Comparison of ENCODE assay signal across 14 cellular contexts in genomic region chr1:26853600-26853999, GRCh38. TPM values are rescaled to one million over a fixed set of nuclear protein-coding genes. Genes with fewer than 3 reads are reported as not detected.
DNase-seq lines count a peak whose midpoint lies in the region; ATAC-seq, FAIRE-seq and TF ChIP-seq lines count a peak whose summit lies in the region.
"Had no signal": no experiment of that assay in that cellular context is flagged by ENCODE, and none has a peak within 500 bp of the region (broad histone marks: within the 10 kb centered on the region; RNA-seq: fewer than 3 reads in every experiment).

No MANE protein-coding gene starts in this region.

- H2BK15ac ChIP-seq in mesenchymal stem cell (ENCODE audit: low read depth, poor library complexity, severe bottlenecking): no peak overlapping the region

- CTCF ChIA-PET in HepG2 (lab: Yijun Ruan, JAX; ENCODE audit: low intra/inter-chr PET ratio, low total read pairs): interaction anchor here (2.1 kb wide), 1 partner anchor 24 kb away, joined by 26 read pairs; no protein-coding TSS in a partner anchor

- H2AK5ac ChIP-seq in mesenchymal stem cell (ENCODE audit: low read length, severe bottlenecking): no peak overlapping the region

- H3K79me2 ChIP-seq in HepG2 (ENCODE audit: insufficient read depth, low read length): no peaks in the 10 kb centered on the region

- H3K4me2 ChIP-seq in HepG2 (ENCODE audit: low read depth, low read length): no peak overlapping the region
- H3K4me2 ChIP-seq in mesenchymal stem cell (ENCODE audit: low read length, poor library complexity, severe bottlenecking): no peak overlapping the region

- no peak overlapping the region for H4K8ac ChIP-seq in mesenchymal stem cell (ENCODE audit: low read length)

- intact Hi-C loops in HepG2 (cut with micrococcal nuclease; ENCODE audit: unreplicated experiment): loop anchor here (1.0 kb wide), 1 partner anchor 25 kb away; no protein-coding TSS in a partner anchor
- intact Hi-C loops in right lobe of liver (cut with DNase I): loop anchor here in 1 of 2 donors (5.0 kb wide), 1 partner anchor 34 kb away; no protein-coding TSS in a partner anchor

- no peak overlapping the region for H3K9ac ChIP-seq in HepG2 (ENCODE audit: insufficient read depth, low read depth, low read length)
- peak overlapping the region; percentile 32 for H3K9ac ChIP-seq in mesenchymal stem cell (ENCODE audit: low read length)

- H3K36me3 ChIP-seq in HepG2 (replicated peaks in 1 of 2; ENCODE audit: control insufficient read depth in 1 of 2, insufficient read depth in 2 of 2, low read length in 2 of 2) (peaks cover 25 to 48% of the 10 kb centered on the region in 2 experiments), right lobe of liver (peaks cover 0 to 36% (median 17%) of the 10 kb centered on the region in 4 donors), mesenchymal stem cell (ENCODE audit: control insufficient read depth in 1 of 2, insufficient read depth in 2 of 2, low read depth in 1 of 2, low read length in 2 of 2) (peaks cover 72 to 87% of the 10 kb centered on the region in 2 experiments)

- no peak overlapping the region for H3K23ac ChIP-seq in mesenchymal stem cell (ENCODE audit: low read length in 2 of 2)

- no peak overlapping the region for H2BK5ac ChIP-seq in mesenchymal stem cell (ENCODE audit: low read depth, low read length, poor library complexity, severe bottlenecking)

- no peak overlapping the region for H3K18ac ChIP-seq in mesenchymal stem cell (ENCODE audit: low read depth in 1 of 2, low read length in 2 of 2)

- no peak overlapping the region for H2BK12ac ChIP-seq in mesenchymal stem cell (ENCODE audit: low read length in 2 of 2)

- peaks cover 16% of the 10 kb centered on the region for H3K36me3 Mint-ChIP-seq in type B pancreatic cell

- no peak for FAIRE-seq in HepG2 (lab: Jason Lieb, UNC)

- in situ Hi-C loops in HepG2 (cut with HindIII; ENCODE audit: extremely low pct_ligation_motif_present, low pct_unique_long_range_greater_than_20kb): no loop called here

- H3K4me3 ChIP-seq in HepG2 (replicated peaks in 1 of 3; ENCODE audit: insufficient read depth in 1 of 3, low read depth in 2 of 3, low read length in 3 of 3) (no peak overlapping the region), right lobe of liver (no peak overlapping the region), mesenchymal stem cell (ENCODE audit: insufficient read depth in 1 of 2, low read depth in 1 of 2, low read length in 2 of 2) (no peak overlapping the region)
- H3K4me3 ChIP-seq: SJSA1 had no signal

- peaks cover 18% of the 10 kb centered on the region for H3K4me1 Mint-ChIP-seq in type B pancreatic cell (ENCODE audit: unreplicated experiment)

- H3K27ac ChIP-seq in HepG2 (ENCODE audit: extremely low read length, insufficient read depth, low read length) (no peak overlapping the region), right lobe of liver (no peak overlapping the region), mesenchymal stem cell (ENCODE audit: low read length, poor library complexity, severe bottlenecking) (no peak overlapping the region)
- H3K27ac ChIP-seq: SJSA1, WERI-Rb-1 had no signal

- peak overlapping the region; percentile 84 for H3K27ac Mint-ChIP-seq in type B pancreatic cell
- H3K27ac Mint-ChIP-seq: activated CD4-positive, alpha-beta memory T cell treated with anti-CD3 and anti-CD28 coated beads for 36 hours; IgD-negative memory B cell; T-helper 1 cell treated with Interleukin-12 subunit alpha and Interleukin-12 subunit beta and Interleukin-4 antibody, amounts not matched to agents 30 μg/mL and 1 μg/mL, for 36 hours had no signal

- no peak for TF ChIP-seq CTCF in HepG2 (CRISPR knock-in tag; IDR thresholded peaks at IDR 0.05)
- no peak for TF ChIP-seq CTCF in right lobe of liver (IDR thresholded peaks at IDR 0.05)
- no peak for TF ChIP-seq CTCF in type B pancreatic cell (conservative IDR thresholded peaks at IDR 0.05)

- peaks cover 2% of the 10 kb centered on the region for H3K79me1 ChIP-seq in mesenchymal stem cell (replicated peaks; ENCODE audit: low read length, poor library complexity, severe bottlenecking)

- no peak overlapping the region for H3K4me3 Mint-ChIP-seq in type B pancreatic cell
- H3K4me3 Mint-ChIP-seq: activated CD4-positive, alpha-beta memory T cell treated with anti-CD3 and anti-CD28 coated beads for 36 hours; IgD-negative memory B cell; T-helper 1 cell treated with Interleukin-12 subunit alpha and Interleukin-12 subunit beta and Interleukin-4 antibody, amounts not matched to agents 30 μg/mL and 1 μg/mL, for 36 hours had no signal

- no peak overlapping the region for H4K91ac ChIP-seq in mesenchymal stem cell (ENCODE audit: low read length)

- ATAC-seq in HepG2: no peak
- ATAC-seq in right lobe of liver: no peak
- ATAC-seq in stimulated activated naive CD8-positive, alpha-beta T cell treated with anti-CD3 and anti-CD28 coated beads, Interleukin-15, Interleukin-2, amounts not matched to agents 100 U/mL and 50 U/mL, for 24 hours: no peak

- 93% methylated on average over 6 of the region's 10 CpGs for WGBS in HepG2 (ENCODE audit: low lambda C conversion rate)
- 80% methylated on average over 1 of the region's 10 CpGs for WGBS in right lobe of liver (ENCODE audit: insufficient coverage, low coverage, low lambda C conversion rate, missing lambda C conversion rate)
- WGBS in mesenchymal stem cell: 97% methylated on average over 10 of the region's 10 CpGs

- H4K20me1 ChIP-seq in HepG2 (ENCODE audit: insufficient read depth, low read length): no peaks in the 10 kb centered on the region

- no peak overlapping the region for H2BK120ac ChIP-seq in mesenchymal stem cell (ENCODE audit: low read depth, low read length)

- TF ChIP-seq RAD21 in HepG2 (CRISPR knock-in tag; IDR thresholded peaks at IDR 0.05): no peak

- no peaks in the 10 kb centered on the region for H3K27me3 Mint-ChIP-seq in type B pancreatic cell
- H3K27me3 Mint-ChIP-seq: activated CD4-positive, alpha-beta memory T cell treated with anti-CD3 and anti-CD28 coated beads for 36 hours; IgD-negative memory B cell had no signal

- BruUV-seq in HepG2 (replicated peaks; lab: Mats Ljungman, UMichigan): no TSS peak

- no peaks in the 10 kb centered on the region for H3K9me3 Mint-ChIP-seq in type B pancreatic cell
- H3K9me3 Mint-ChIP-seq: activated CD4-positive, alpha-beta memory T cell treated with anti-CD3 and anti-CD28 coated beads for 36 hours; IgD-negative memory B cell; T-helper 1 cell treated with Interleukin-12 subunit alpha and Interleukin-12 subunit beta and Interleukin-4 antibody, amounts not matched to agents 30 μg/mL and 1 μg/mL, for 36 hours had no signal

- no peak for TF ChIP-seq POLR2A in HepG2 (IDR thresholded peaks at IDR 0.05; ENCODE audit: insufficient read depth in 1 of 2, low read depth in 2 of 2, low read length in 2 of 2)
- TF ChIP-seq POLR2A in right lobe of liver (IDR thresholded peaks at IDR 0.05): no peak

- H3K4ac ChIP-seq in mesenchymal stem cell (ENCODE audit: low read depth in 1 of 2, low read length in 2 of 2): no peak overlapping the region

- no peaks in the 10 kb centered on the region for H3K27me3 ChIP-seq in HepG2 (ENCODE audit: control insufficient read depth in 1 of 2, insufficient read depth in 2 of 2, low read length in 2 of 2)
- no peaks in the 10 kb centered on the region for H3K27me3 ChIP-seq in right lobe of liver
- no peaks in the 10 kb centered on the region for H3K27me3 ChIP-seq in mesenchymal stem cell (ENCODE audit: control insufficient read depth in 1 of 2, insufficient read depth in 1 of 2, low read length in 2 of 2)
- H3K27me3 ChIP-seq: BE2C, SJSA1 had no signal

- no peak overlapping the region for H3K14ac ChIP-seq in mesenchymal stem cell (ENCODE audit: low read length in 2 of 2)

- no peak for DNase-seq in HepG2 (ENCODE audit: low spot score)
- no peak for DNase-seq in right lobe of liver
- DNase-seq in mesenchymal stem cell: no peak
- no peak for DNase-seq in type B pancreatic cell (ENCODE audit: extremely low spot score, unreplicated experiment)
- no peak for DNase-seq in AG20443 (ENCODE audit: low spot score)
- DNase-seq in stimulated activated naive CD8-positive, alpha-beta T cell treated with anti-CD3 and anti-CD28 coated beads, Interleukin-15, Interleukin-2, amounts not matched to agents 100 U/mL and 50 U/mL, for 24 hours: no peak
- DNase-seq: cerebellar nuclear complex had no signal

- H3K9me3 ChIP-seq in HepG2 (ENCODE audit: low read length): no peaks in the 10 kb centered on the region
- H3K9me3 ChIP-seq in right lobe of liver: no peaks in the 10 kb centered on the region
- H3K9me3 ChIP-seq in mesenchymal stem cell (ENCODE audit: control insufficient read depth, low read length): no peaks in the 10 kb centered on the region
- H3K9me3 ChIP-seq: BE2C, SJSA1 had no signal

- TF ChIP-seq EP300 in HepG2 (IDR thresholded peaks at IDR 0.05; ENCODE audit: low read depth in 2 of 2, low read length in 2 of 2) (no peak), HepG2 (CRISPR knock-in tag; IDR thresholded peaks at IDR 0.05; ENCODE audit: borderline replicate concordance) (no peak)

- H3K4me1 ChIP-seq in HepG2 (ENCODE audit: insufficient read depth, low read length) (peaks cover 13% of the 10 kb centered on the region), right lobe of liver (peaks cover 0 to 14% (median 0%) of the 10 kb centered on the region in 4 donors), mesenchymal stem cell (ENCODE audit: control insufficient read depth, insufficient read depth, low read depth, low read length) (peaks cover 13% of the 10 kb centered on the region)
- H3K4me1 ChIP-seq: BE2C had no signal

- no peak overlapping the region for H2AFZ ChIP-seq in HepG2 (ENCODE audit: low read length)
- no peak overlapping the region for H2AFZ ChIP-seq in mesenchymal stem cell (ENCODE audit: low read depth, low read length)

- POLR2A ChIA-PET in HepG2 (lab: Yijun Ruan, JAX): no interaction called here

RNA-seq across cellular contexts. Expression of gene SFN, which starts 9.3 kb away (rescaled TPM):
- total RNA-seq in HepG2 (2016; rRNA removed; fragmentation: Illumina TruSeq; extraction: Trizol): 5.6 and 6.8 TPM in 2 replicates
- 1.2 and 1.3 TPM in 2 replicates for total RNA-seq in HepG2 (2016; cell fraction: cytosol; rRNA removed; fragmentation: Illumina TruSeq; extraction: Trizol; ENCODE audit: low read depth)
- 6.1 and 6.5 TPM in 2 replicates for total RNA-seq in HepG2 (2016; cell fraction: insoluble cytoplasmic fraction; rRNA removed; fragmentation: Illumina TruSeq; extraction: Trizol)
- total RNA-seq in HepG2 (2016; cell fraction: membrane; rRNA removed; fragmentation: Illumina TruSeq; extraction: Trizol): 2.4 and 2.5 TPM in 2 replicates
- 2.2 and 3.0 TPM in 2 replicates for total RNA-seq in HepG2 (2016; cell fraction: nucleus; rRNA removed; fragmentation: Illumina TruSeq; extraction: Trizol)
- polyA plus RNA-seq in HepG2 (2011; rRNA removed): 4.0 and 4.3 TPM in 2 replicates
- polyA plus RNA-seq in HepG2 (2011; cell fraction: cytosol; rRNA removed): 2.8 and 3.9 TPM in 2 replicates
- 1.8 and 2.5 TPM in 2 replicates for polyA plus RNA-seq in HepG2 (2011; cell fraction: nucleus; rRNA removed)
- polyA plus RNA-seq in HepG2 (2012): 4.0 and 4.4 TPM in 2 replicates
- 1.4 and 1.6 TPM in 2 replicates for polyA plus RNA-seq in HepG2 (2016; cell fraction: cytosol; fragmentation: Illumina TruSeq; extraction: Trizol; ENCODE audit: low read depth)
- 9.2 and 11.4 TPM in 2 replicates for polyA plus RNA-seq in HepG2 (2016; cell fraction: insoluble cytoplasmic fraction; fragmentation: Illumina TruSeq; extraction: Trizol; ENCODE audit: low read depth)
- 2.1 and 2.5 TPM in 2 replicates for polyA plus RNA-seq in HepG2 (2016; cell fraction: membrane; fragmentation: Illumina TruSeq; extraction: Trizol; ENCODE audit: low read depth)
- polyA plus RNA-seq in HepG2 (2016; cell fraction: nucleus; fragmentation: Illumina TruSeq; extraction: Trizol; ENCODE audit: insufficient read depth, low read depth): 4.6 and 6.2 TPM in 2 replicates
- 2.2 and 119 TPM in 2 replicates for polyA minus RNA-seq in HepG2 (2011; rRNA and poly(A)+ RNA removed; ENCODE audit: low replicate concordance)
- polyA minus RNA-seq in HepG2 (2011; cell fraction: cytosol; rRNA and poly(A)+ RNA removed): 3.0 and 4.8 TPM in 2 replicates
- 0.37 and 1.7 TPM in 2 replicates for polyA minus RNA-seq in HepG2 (2011; cell fraction: nucleus; rRNA and poly(A)+ RNA removed)
- 1 to 10 TPM in 3 of 6 experiments, not detected in 3; 2.2 to 2.5 (median 2.5) TPM for total RNA-seq in right lobe of liver
- 0.03 TPM for polyA plus RNA-seq in mesenchymal stem cell (2013, experiment 1 of 2)
- polyA plus RNA-seq in mesenchymal stem cell (2013, experiment 2 of 2): not detected
- 27.7 and 86.8 TPM in 2 replicates for total RNA-seq in type B pancreatic cell (ENCODE audit: low replicate concordance)
- total RNA-seq: osteocyte had no signal
- polyA plus RNA-seq: IgD-negative memory B cell had no signal

RNA-seq across cellular contexts. Expression of gene ZDHHC18, which starts 27.1 kb away (rescaled TPM):
- total RNA-seq in HepG2 (2016; rRNA removed; fragmentation: Illumina TruSeq; extraction: Trizol): 9.0 and 13.2 TPM in 2 replicates
- total RNA-seq in HepG2 (2016; cell fraction: cytosol; rRNA removed; fragmentation: Illumina TruSeq; extraction: Trizol; ENCODE audit: low read depth): 6.6 and 7.7 TPM in 2 replicates
- total RNA-seq in HepG2 (2016; cell fraction: insoluble cytoplasmic fraction; rRNA removed; fragmentation: Illumina TruSeq; extraction: Trizol): 7.9 and 11.9 TPM in 2 replicates
- 21.8 and 26.5 TPM in 2 replicates for total RNA-seq in HepG2 (2016; cell fraction: membrane; rRNA removed; fragmentation: Illumina TruSeq; extraction: Trizol)
- total RNA-seq in HepG2 (2016; cell fraction: nucleus; rRNA removed; fragmentation: Illumina TruSeq; extraction: Trizol): 9.5 and 10.6 TPM in 2 replicates
- 35.3 and 40.6 TPM in 2 replicates for polyA plus RNA-seq in HepG2 (2011; rRNA removed)
- polyA plus RNA-seq in HepG2 (2011; cell fraction: cytosol; rRNA removed): 29.0 and 30.0 TPM in 2 replicates
- polyA plus RNA-seq in HepG2 (2011; cell fraction: nucleus; rRNA removed): 32.6 and 39.8 TPM in 2 replicates
- 12.9 and 16.3 TPM in 2 replicates for polyA plus RNA-seq in HepG2 (2012)
- polyA plus RNA-seq in HepG2 (2016; cell fraction: cytosol; fragmentation: Illumina TruSeq; extraction: Trizol; ENCODE audit: low read depth): 13.9 and 14.2 TPM in 2 replicates
- polyA plus RNA-seq in HepG2 (2016; cell fraction: insoluble cytoplasmic fraction; fragmentation: Illumina TruSeq; extraction: Trizol; ENCODE audit: low read depth): 13.2 and 16.6 TPM in 2 replicates
- 30.8 and 32.0 TPM in 2 replicates for polyA plus RNA-seq in HepG2 (2016; cell fraction: membrane; fragmentation: Illumina TruSeq; extraction: Trizol; ENCODE audit: low read depth)
- 19.3 and 23.8 TPM in 2 replicates for polyA plus RNA-seq in HepG2 (2016; cell fraction: nucleus; fragmentation: Illumina TruSeq; extraction: Trizol; ENCODE audit: insufficient read depth, low read depth)
- 33.5 and 53.0 TPM in 2 replicates for polyA minus RNA-seq in HepG2 (2011; rRNA and poly(A)+ RNA removed; ENCODE audit: low replicate concordance)
- polyA minus RNA-seq in HepG2 (2011; cell fraction: cytosol; rRNA and poly(A)+ RNA removed): 11.3 and 14.6 TPM in 2 replicates
- 8.4 and 8.7 TPM in 2 replicates for polyA minus RNA-seq in HepG2 (2011; cell fraction: nucleus; rRNA and poly(A)+ RNA removed)
- 10 to 100 TPM in 5 of 6 experiments, 1 to 10 TPM in 1; 9.6 to 16.9 (median 14.1) TPM for total RNA-seq in right lobe of liver
- polyA plus RNA-seq in mesenchymal stem cell (2013, experiment 1 of 2): 24.7 TPM
- 24.1 TPM for polyA plus RNA-seq in mesenchymal stem cell (2013, experiment 2 of 2)
- total RNA-seq in type B pancreatic cell (ENCODE audit: low replicate concordance): 29.7 and 40.7 TPM in 2 replicates

RNA-seq across cellular contexts. Expression of gene GPN2, which starts 36.5 kb away (rescaled TPM):
- total RNA-seq in HepG2 (2016; rRNA removed; fragmentation: Illumina TruSeq; extraction: Trizol) (19.3 and 22.9 TPM in 2 replicates), right lobe of liver (10 to 100 TPM in 4 of 6 experiments, 1 to 10 TPM in 2; 5.6 to 18.3 (median 15.3) TPM), type B pancreatic cell (ENCODE audit: low replicate concordance) (28.7 and 35.1 TPM in 2 replicates)
- 1.8 and 2.5 TPM in 2 replicates for total RNA-seq in HepG2 (2016; cell fraction: cytosol; rRNA removed; fragmentation: Illumina TruSeq; extraction: Trizol; ENCODE audit: low read depth)
- 20.8 and 22.5 TPM in 2 replicates for total RNA-seq in HepG2 (2016; cell fraction: insoluble cytoplasmic fraction; rRNA removed; fragmentation: Illumina TruSeq; extraction: Trizol)
- total RNA-seq in HepG2 (2016; cell fraction: membrane; rRNA removed; fragmentation: Illumina TruSeq; extraction: Trizol): 4.7 and 7.3 TPM in 2 replicates
- total RNA-seq in HepG2 (2016; cell fraction: nucleus; rRNA removed; fragmentation: Illumina TruSeq; extraction: Trizol): 10.8 and 13.7 TPM in 2 replicates
- 38.9 and 41.8 TPM in 2 replicates for polyA plus RNA-seq in HepG2 (2011; rRNA removed)
- 16.3 and 25.9 TPM in 2 replicates for polyA plus RNA-seq in HepG2 (2011; cell fraction: cytosol; rRNA removed)
- 29.9 and 35.0 TPM in 2 replicates for polyA plus RNA-seq in HepG2 (2011; cell fraction: nucleus; rRNA removed)
- polyA plus RNA-seq in HepG2 (2012): 14.4 and 15.5 TPM in 2 replicates
- polyA plus RNA-seq in HepG2 (2016; cell fraction: cytosol; fragmentation: Illumina TruSeq; extraction: Trizol; ENCODE audit: low read depth): 4.8 and 5.2 TPM in 2 replicates
- 31.8 and 35.9 TPM in 2 replicates for polyA plus RNA-seq in HepG2 (2016; cell fraction: insoluble cytoplasmic fraction; fragmentation: Illumina TruSeq; extraction: Trizol; ENCODE audit: low read depth)
- polyA plus RNA-seq in HepG2 (2016; cell fraction: membrane; fragmentation: Illumina TruSeq; extraction: Trizol; ENCODE audit: low read depth): 8.5 and 9.5 TPM in 2 replicates
- polyA plus RNA-seq in HepG2 (2016; cell fraction: nucleus; fragmentation: Illumina TruSeq; extraction: Trizol; ENCODE audit: insufficient read depth, low read depth): 31.5 and 47.0 TPM in 2 replicates
- 46.8 and 68.0 TPM in 2 replicates for polyA minus RNA-seq in HepG2 (2011; rRNA and poly(A)+ RNA removed; ENCODE audit: low replicate concordance)
- polyA minus RNA-seq in HepG2 (2011; cell fraction: cytosol; rRNA and poly(A)+ RNA removed): 18.6 and 24.9 TPM in 2 replicates
- polyA minus RNA-seq in HepG2 (2011; cell fraction: nucleus; rRNA and poly(A)+ RNA removed): 11.1 and 15.8 TPM in 2 replicates
- 21.8 TPM for polyA plus RNA-seq in mesenchymal stem cell (2013, experiment 1 of 2)
- polyA plus RNA-seq in mesenchymal stem cell (2013, experiment 2 of 2): 21.8 TPM

RNA-seq across cellular contexts. Expression of gene GPATCH3, which starts 46.7 kb away (rescaled TPM):
- total RNA-seq in HepG2 (2016; rRNA removed; fragmentation: Illumina TruSeq; extraction: Trizol) (11.0 and 12.5 TPM in 2 replicates), right lobe of liver (1 to 10 TPM; 6.0 to 8.1 (median 7.1) TPM), type B pancreatic cell (ENCODE audit: low replicate concordance) (19.2 and 23.7 TPM in 2 replicates)
- total RNA-seq in HepG2 (2016; cell fraction: cytosol; rRNA removed; fragmentation: Illumina TruSeq; extraction: Trizol; ENCODE audit: low read depth): 1.6 and 3.3 TPM in 2 replicates
- 11.4 and 14.1 TPM in 2 replicates for total RNA-seq in HepG2 (2016; cell fraction: insoluble cytoplasmic fraction; rRNA removed; fragmentation: Illumina TruSeq; extraction: Trizol)
- 8.6 and 9.5 TPM in 2 replicates for total RNA-seq in HepG2 (2016; cell fraction: membrane; rRNA removed; fragmentation: Illumina TruSeq; extraction: Trizol)
- total RNA-seq in HepG2 (2016; cell fraction: nucleus; rRNA removed; fragmentation: Illumina TruSeq; extraction: Trizol): 9.7 and 10.0 TPM in 2 replicates
- 6.8 and 8.3 TPM in 2 replicates for polyA plus RNA-seq in HepG2 (2011; rRNA removed)
- polyA plus RNA-seq in HepG2 (2011; cell fraction: cytosol; rRNA removed): 5.6 TPM in 2 replicates
- 12.9 and 16.4 TPM in 2 replicates for polyA plus RNA-seq in HepG2 (2011; cell fraction: nucleus; rRNA removed)
- polyA plus RNA-seq in HepG2 (2012): 7.4 and 8.5 TPM in 2 replicates
- polyA plus RNA-seq in HepG2 (2016; cell fraction: cytosol; fragmentation: Illumina TruSeq; extraction: Trizol; ENCODE audit: low read depth): 3.5 and 4.5 TPM in 2 replicates
- polyA plus RNA-seq in HepG2 (2016; cell fraction: insoluble cytoplasmic fraction; fragmentation: Illumina TruSeq; extraction: Trizol; ENCODE audit: low read depth): 12.3 and 14.3 TPM in 2 replicates
- 6.7 and 7.6 TPM in 2 replicates for polyA plus RNA-seq in HepG2 (2016; cell fraction: membrane; fragmentation: Illumina TruSeq; extraction: Trizol; ENCODE audit: low read depth)
- polyA plus RNA-seq in HepG2 (2016; cell fraction: nucleus; fragmentation: Illumina TruSeq; extraction: Trizol; ENCODE audit: insufficient read depth, low read depth): 18.7 and 22.1 TPM in 2 replicates
- polyA minus RNA-seq in HepG2 (2011; rRNA and poly(A)+ RNA removed; ENCODE audit: low replicate concordance): 9.9 and 10.4 TPM in 2 replicates
- polyA minus RNA-seq in HepG2 (2011; cell fraction: cytosol; rRNA and poly(A)+ RNA removed): 4.6 and 4.9 TPM in 2 replicates
- 9.9 and 10.8 TPM in 2 replicates for polyA minus RNA-seq in HepG2 (2011; cell fraction: nucleus; rRNA and poly(A)+ RNA removed)
- polyA plus RNA-seq in mesenchymal stem cell (2013, experiment 1 of 2): 9.8 TPM
- 9.7 TPM for polyA plus RNA-seq in mesenchymal stem cell (2013, experiment 2 of 2)
